11 cellular contexts compared by ENCODE assay signal in the genomic region with DNA sequence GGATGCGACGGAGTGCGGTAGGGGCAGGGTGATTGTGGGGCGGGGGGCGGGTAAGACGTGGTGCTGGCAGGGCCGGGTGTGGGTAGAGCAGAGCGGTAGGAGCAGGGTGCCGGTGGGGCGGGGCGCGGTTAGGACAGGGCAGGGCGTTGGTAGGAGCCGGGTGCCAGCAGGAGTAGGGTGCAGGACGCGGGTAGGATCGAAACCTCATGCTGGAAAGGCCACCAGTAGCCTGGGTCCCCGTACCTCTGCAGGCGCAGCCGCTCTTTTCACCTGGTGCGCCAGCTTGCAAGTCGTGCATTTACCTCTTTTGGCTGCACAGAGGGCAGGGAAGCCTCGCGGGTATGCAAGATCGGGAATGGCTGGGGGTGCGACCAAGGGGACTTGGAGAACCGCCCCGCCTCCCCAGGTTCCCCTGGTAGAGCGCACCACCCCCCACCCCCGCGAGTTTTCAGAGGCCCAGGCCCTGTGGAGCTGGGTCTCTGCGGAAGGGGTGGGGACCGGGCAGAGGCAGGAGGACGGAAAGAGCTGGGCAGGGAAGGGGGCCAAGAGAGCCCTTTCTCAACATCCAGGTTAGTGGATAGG.
DNase-seq lines count a peak whose midpoint lies in the region; ATAC-seq and TF ChIP-seq lines count a peak whose summit lies in the region.
"Had no signal": no experiment of that assay in that cellular context is flagged by ENCODE, and none has a peak within 500 bp of the region (broad histone marks: within the 10 kb centered on the region; RNA-seq: fewer than 3 reads in every experiment).

No MANE protein-coding gene starts in this region.

- no peak overlapping the region for H2AFZ ChIP-seq in H9 (ENCODE audit: low read length)

- POLR2A ChIA-PET in activated CD4-positive, alpha-beta memory T cell treated with anti-CD3 and anti-CD28 coated beads, Interleukin-2, amount 10 ng/mL, durations not matched to agents 7 days and 5 days (lab: Charles Lee): no interaction called here

- H3K79me2 ChIP-seq in H9 (ENCODE audit: insufficient read depth, low read length): no peaks in the 10 kb centered on the region

- H2BK12ac ChIP-seq in H9 (ENCODE audit: insufficient read length, low read depth, low read length): no peak overlapping the region

- no peaks in the 10 kb centered on the region for H3K36me3 ChIP-seq in spleen
- H3K36me3 ChIP-seq: SJSA1 had no signal

- no peak overlapping the region for H4K8ac ChIP-seq in H9 (replicated peaks; ENCODE audit: insufficient read length, low read depth, low read length)

- H3K14ac ChIP-seq in H9 (ENCODE audit: insufficient read depth, low read length): no peak overlapping the region

- H3K27me3 ChIP-seq in H9 (ENCODE audit: insufficient read depth, low read length) (peaks cover 5% of the 10 kb centered on the region; the same call in 1 of the 2 replicates), foreskin keratinocyte (peaks cover 32% of the 10 kb centered on the region), spleen (replicated peaks in 1 of 7) (peaks cover 0 to 38% (median 0%) of the 10 kb centered on the region in 7 donors)

- peak overlapping the region; percentile 49 to 66 for H3K4me3 Mint-ChIP-seq in H9
- peak overlapping the region; percentile 16 for H3K4me3 Mint-ChIP-seq in activated CD4-positive, alpha-beta memory T cell treated with anti-CD3 and anti-CD28 coated beads, Interleukin-2, amount 10 ng/mL, durations not matched to agents 7 days and 5 days

- peak overlapping the region; percentile 6 to 67 (median 38) for H3K4me3 ChIP-seq in spleen
- H3K4me3 ChIP-seq: SJSA1 had no signal

- H3K27ac ChIP-seq in H9 (ENCODE audit: insufficient read length, low read depth, low read length): no peak overlapping the region
- H3K27ac ChIP-seq in foreskin keratinocyte: no peak overlapping the region
- H3K27ac ChIP-seq in spleen: peak overlapping the region in 7 of 8 donors; percentile 54 to 79 (median 74)
- H3K27ac ChIP-seq: SJSA1 had no signal

- H2BK20ac ChIP-seq in H9 (ENCODE audit: low read depth, low read length, poor library complexity, severe bottlenecking): no peak overlapping the region

- TF ChIP-seq CTCF in H9 (conservative IDR thresholded peaks at IDR 0.05): no peak
- no peak for TF ChIP-seq CTCF in foreskin keratinocyte (conservative IDR thresholded peaks at IDR 0.05)
- no peak for TF ChIP-seq CTCF in spleen (IDR thresholded peaks at IDR 0.05 in 8 of 11, conservative IDR thresholded peaks at IDR 0.05 in 3 of 11)

- H3K9me3 Mint-ChIP-seq in H9: no peaks in the 10 kb centered on the region
- H3K9me3 Mint-ChIP-seq in activated CD4-positive, alpha-beta memory T cell treated with anti-CD3 and anti-CD28 coated beads, Interleukin-2, amount 10 ng/mL, durations not matched to agents 7 days and 5 days: no peaks in the 10 kb centered on the region

- H3K18ac ChIP-seq in H9 (ENCODE audit: insufficient read length, low read depth, low read length): no peak overlapping the region

- no peaks in the 10 kb centered on the region for H4K20me1 ChIP-seq in H9 (ENCODE audit: control insufficient read depth, insufficient read depth, insufficient read length)

- H4K5ac ChIP-seq in H9 (ENCODE audit: insufficient read length, low read depth, low read length): no peak overlapping the region

- no peak overlapping the region for H3K9ac ChIP-seq in H9 (ENCODE audit: extremely low read depth, insufficient read length, low read length)

- no peaks in the 10 kb centered on the region for H3K36me3 Mint-ChIP-seq in H9 (ENCODE audit: insufficient read depth in 1 of 3, low read depth in 3 of 3)
- H3K36me3 Mint-ChIP-seq in activated CD4-positive, alpha-beta memory T cell treated with anti-CD3 and anti-CD28 coated beads, Interleukin-2, amount 10 ng/mL, durations not matched to agents 7 days and 5 days (ENCODE audit: low read depth): no peaks in the 10 kb centered on the region

- H3K79me1 ChIP-seq in H9 (ENCODE audit: insufficient read depth, low read depth, low read length, poor library complexity, severe bottlenecking): no peaks in the 10 kb centered on the region

- ATAC-seq in foreskin keratinocyte: peak; percentile 71
- ATAC-seq in HG02623 (IDR thresholded peaks at IDR 0.05; ENCODE audit: unreplicated experiment): no peak
- ATAC-seq in GM21786 (IDR thresholded peaks at IDR 0.05; ENCODE audit: unreplicated experiment): no peak

- DNase-seq in H9 (peak; percentile 58), foreskin keratinocyte (no peak), spleen (peak; percentile 78), NCI-H82 (lab: John Stamatoyannopoulos, UW) (no peak), NCI-H1105 (lab: John Stamatoyannopoulos, UW) (no peak)
- DNase-seq in activated CD4-positive, alpha-beta memory T cell treated with anti-CD3 and anti-CD28 coated beads, Interleukin-2, amount 10 ng/mL, durations not matched to agents 7 days and 5 days: no peak
- DNase-seq: KG1, small intestine had no signal

- H3K4me1 ChIP-seq in H9 (ENCODE audit: insufficient read depth, low read length) (no peaks in the 10 kb centered on the region; the same call in 1 of the 2 replicates), foreskin keratinocyte (no peaks in the 10 kb centered on the region), spleen (peaks cover 0 to 26% (median 4%) of the 10 kb centered on the region in 6 donors)
- H3K4me1 ChIP-seq: SJSA1 had no signal

- no peaks in the 10 kb centered on the region for H3K9me3 ChIP-seq in H9 (ENCODE audit: control insufficient read depth, low read depth, low read length)
- H3K9me3 ChIP-seq in spleen: no peaks in the 10 kb centered on the region
- H3K9me3 ChIP-seq: SJSA1 had no signal

- peaks cover 15% of the 10 kb centered on the region for H3K23me2 ChIP-seq in H9 (ENCODE audit: insufficient read length, low read depth, low read length, poor library complexity, severe bottlenecking)

- no peak overlapping the region for H3K4ac ChIP-seq in H9 (ENCODE audit: low read depth, low read length)

- H2BK15ac ChIP-seq in H9 (ENCODE audit: low read depth, low read length): no peak overlapping the region

- H3K4me1 Mint-ChIP-seq in H9: peaks cover 8 to 19% of the 10 kb centered on the region in 2 experiments
- H3K4me1 Mint-ChIP-seq in activated CD4-positive, alpha-beta memory T cell treated with anti-CD3 and anti-CD28 coated beads, Interleukin-2, amount 10 ng/mL, durations not matched to agents 7 days and 5 days: peaks cover 15% of the 10 kb centered on the region

- no peak overlapping the region for H2AK5ac ChIP-seq in H9 (ENCODE audit: insufficient read length, low read length)

- no peak overlapping the region for H3K56ac ChIP-seq in H9 (ENCODE audit: insufficient read length, low read depth, low read length)

- H3K23ac ChIP-seq in H9 (ENCODE audit: insufficient read length, low read depth, low read length): no peak overlapping the region

- CTCF ChIA-PET in activated CD4-positive, alpha-beta memory T cell treated with anti-CD3 and anti-CD28 coated beads, Interleukin-2, amount 10 ng/mL, durations not matched to agents 7 days and 5 days (lab: Charles Lee): no interaction called here

- no peak overlapping the region for H4K91ac ChIP-seq in H9 (ENCODE audit: insufficient read length, low read depth, low read length)

- H3T11ph ChIP-seq in H9 (ENCODE audit: low read length): no peak overlapping the region

- no peak overlapping the region for H2BK120ac ChIP-seq in H9 (ENCODE audit: low read depth, low read length, poor library complexity, severe bottlenecking)

- H2BK5ac ChIP-seq in H9 (ENCODE audit: insufficient read length, low read length): no peak overlapping the region

- intact Hi-C loops in spleen (cut with DNase I; ENCODE audit: low total_unique reads): no loop called here

- WGBS in H9 (ENCODE audit: extremely low coverage, insufficient read length, low lambda C conversion rate): no CpG with 5 or more reads among the region's 34 CpGs
- 0 to 4% (median 3%) methylated on average over 24 to 34 of the region's 34 CpGs for WGBS in spleen, 5 donors

- H3K4me2 ChIP-seq in H9 (ENCODE audit: insufficient read depth, insufficient read length, low read length): peak overlapping the region; percentile 93

- no peak overlapping the region for H3K27ac Mint-ChIP-seq in H9
- H3K27ac Mint-ChIP-seq in activated CD4-positive, alpha-beta memory T cell treated with anti-CD3 and anti-CD28 coated beads, Interleukin-2, amount 10 ng/mL, durations not matched to agents 7 days and 5 days: no peak overlapping the region

- no peak for TF ChIP-seq POLR2A in spleen (IDR thresholded peaks at IDR 0.05)

- H3K27me3 Mint-ChIP-seq in H9 (ENCODE audit: low read depth): peaks cover 25% of the 10 kb centered on the region
- peaks cover 34% of the 10 kb centered on the region for H3K27me3 Mint-ChIP-seq in activated CD4-positive, alpha-beta memory T cell treated with anti-CD3 and anti-CD28 coated beads, Interleukin-2, amount 10 ng/mL, durations not matched to agents 7 days and 5 days

Comparison
In these comparisons a context has a peak if more than half of its experiments do, and no peak if none do; other contexts are left out.
1. DNase-seq: peak in H9 (single experiment) and spleen (single experiment); none in activated CD4-positive, alpha-beta memory T cell treated with anti-CD3 and anti-CD28 coated beads, Interleukin-2, amount 10 ng/mL, durations not matched to agents 7 days and 5 days (single experiment), foreskin keratinocyte (0 of 2), NCI-H82 (single experiment) and NCI-H1105 (single experiment).
2. H3K27ac ChIP-seq: peak in spleen (7 of 8); none in H9 (single experiment) and foreskin keratinocyte (single experiment).